10 cellular contexts compared by ENCODE assay signal in genomic region chr5:270340-270739, GRCh38. TPM values are rescaled to one million over a fixed set of nuclear protein-coding genes. Genes with fewer than 3 reads are reported as not detected.
DNase-seq lines count a peak whose midpoint lies in the region; ATAC-seq and TF ChIP-seq lines count a peak whose summit lies in the region.
"Had no signal": no experiment of that assay in that cellular context is flagged by ENCODE, and none has a peak within 500 bp of the region (broad histone marks: within the 10 kb centered on the region; RNA-seq: fewer than 3 reads in every experiment).

No MANE protein-coding gene starts in this region.

- H3K27me3 ChIP-seq in CD4-positive, alpha-beta T cell (ENCODE audit: control insufficient read depth, insufficient read depth, low read length): no peaks in the 10 kb centered on the region
- H3K27me3 ChIP-seq in Karpas-422 (ENCODE audit: low read length): no peaks in the 10 kb centered on the region
- H3K27me3 ChIP-seq: tibial nerve had no signal

- no peaks in the 10 kb centered on the region for H3K27me3 Mint-ChIP-seq in CD4-positive, alpha-beta T cell
- H3K27me3 Mint-ChIP-seq in central memory CD8-positive, alpha-beta T cell: no peaks in the 10 kb centered on the region
- H3K27me3 Mint-ChIP-seq in neural crest cell (ENCODE audit: low read depth): no peaks in the 10 kb centered on the region

- no peak for ATAC-seq in CD4-positive, alpha-beta T cell (ENCODE audit: poor library complexity)
- no peak for ATAC-seq in central memory CD8-positive, alpha-beta T cell (replicated peaks; ENCODE audit: extremely low read depth, poor library complexity, severe bottlenecking)
- ATAC-seq in HG03045 (IDR thresholded peaks at IDR 0.05; ENCODE audit: unreplicated experiment) (no peak), HG02970 (IDR thresholded peaks at IDR 0.05; ENCODE audit: low FRiP score, unreplicated experiment) (no peak), HG02588 (IDR thresholded peaks at IDR 0.05; ENCODE audit: unreplicated experiment) (no peak)

- H3K9me3 ChIP-seq in CD4-positive, alpha-beta T cell (ENCODE audit: control insufficient read depth, low read length): no peaks in the 10 kb centered on the region
- H3K9me3 ChIP-seq in Karpas-422 (ENCODE audit: low read length): no peaks in the 10 kb centered on the region
- H3K9me3 ChIP-seq: tibial nerve had no signal

- H3K4me1 ChIP-seq in Karpas-422 (ENCODE audit: low read length): peaks cover 25% of the 10 kb centered on the region

- H3K4me1 Mint-ChIP-seq in CD4-positive, alpha-beta T cell (ENCODE audit: low read depth): peaks cover 37% of the 10 kb centered on the region
- H3K4me1 Mint-ChIP-seq in central memory CD8-positive, alpha-beta T cell: peaks cover 27% of the 10 kb centered on the region
- peaks cover 31% of the 10 kb centered on the region for H3K4me1 Mint-ChIP-seq in neural crest cell

- no peak for DNase-seq in CD4-positive, alpha-beta T cell
- DNase-seq in Karpas-422 (no peak), neural crest cell (ENCODE audit: low read depth, low spot score) (no peak)
- DNase-seq in central memory CD8-positive, alpha-beta T cell (ENCODE audit: low spot score in 2 of 2): no peak
- DNase-seq in stimulated activated naive CD4-positive, alpha-beta T cell treated with Interleukin-2 at 50 U/mL for 16 hours (lab: John Stamatoyannopoulos, UW): no peak
- DNase-seq: hypothalamus had no signal

- H3K4me2 ChIP-seq in Karpas-422 (ENCODE audit: low read depth, low read length, poor library complexity, severe bottlenecking): peak overlapping the region; percentile 74

- peak overlapping the region; percentile 82 for H3K4me3 Mint-ChIP-seq in CD4-positive, alpha-beta T cell
- H3K4me3 Mint-ChIP-seq in central memory CD8-positive, alpha-beta T cell: peak overlapping the region; percentile 94
- H3K4me3 Mint-ChIP-seq in neural crest cell: peak overlapping the region; percentile 91

- no peaks in the 10 kb centered on the region for H3K9me3 Mint-ChIP-seq in CD4-positive, alpha-beta T cell
- no peaks in the 10 kb centered on the region for H3K9me3 Mint-ChIP-seq in central memory CD8-positive, alpha-beta T cell
- H3K9me3 Mint-ChIP-seq in neural crest cell: no peaks in the 10 kb centered on the region

- peak overlapping the region; percentile 87; the same call in 1 of the 2 replicates for H3K4me3 ChIP-seq in Karpas-422 (ENCODE audit: low read length)

- intact Hi-C loops in CD4-positive, alpha-beta T cell (cut with DNase I, micrococcal nuclease): loop anchor here in 1 of 2 experiments (5.0 kb wide), 2 partner anchors 172 to 202 kb away; partner anchors contain the start of gene EXOC3

- H3K36me3 ChIP-seq in Karpas-422 (ENCODE audit: insufficient read depth, low read length): peaks cover 17% of the 10 kb centered on the region

- H2AFZ ChIP-seq in Karpas-422 (ENCODE audit: low read length): no peak overlapping the region

- peak overlapping the region; percentile 70 for H3K9ac ChIP-seq in Karpas-422 (ENCODE audit: low read length)

- peaks cover 51% of the 10 kb centered on the region for H3K36me3 Mint-ChIP-seq in CD4-positive, alpha-beta T cell (ENCODE audit: low read depth)
- H3K36me3 Mint-ChIP-seq in central memory CD8-positive, alpha-beta T cell (ENCODE audit: insufficient read depth): peaks cover 29% of the 10 kb centered on the region
- no peaks in the 10 kb centered on the region for H3K36me3 Mint-ChIP-seq in neural crest cell (ENCODE audit: low read depth)

- H4K20me1 ChIP-seq in Karpas-422 (ENCODE audit: insufficient read depth, low read depth, low read length): no peaks in the 10 kb centered on the region

- peaks cover 33% of the 10 kb centered on the region for H3K79me2 ChIP-seq in Karpas-422 (ENCODE audit: low read length)

- CTCF ChIA-PET in CD4-positive, alpha-beta T cell (lab: Charles Lee): interaction anchor here (1.6 kb wide), 1 partner anchor 52 kb away, joined by 6 read pairs; the partner anchor contains the start of genes CCDC127 and SDHA

- H3K27ac Mint-ChIP-seq in CD4-positive, alpha-beta T cell: peak overlapping the region; percentile 87
- peak overlapping the region; percentile 78 for H3K27ac Mint-ChIP-seq in central memory CD8-positive, alpha-beta T cell (ENCODE audit: low read depth)
- no peak overlapping the region for H3K27ac Mint-ChIP-seq in neural crest cell (ENCODE audit: unreplicated experiment)

- H3K9me2 ChIP-seq in Karpas-422 (replicated peaks; ENCODE audit: insufficient read depth, low read length): no peaks in the 10 kb centered on the region

- H3K27ac ChIP-seq in CD4-positive, alpha-beta T cell (ENCODE audit: low read depth, low read length): no peak overlapping the region
- 0 out of 2 replicates have a peak overlapping the region, but pooled peaks have one; percentile 56 for H3K27ac ChIP-seq in Karpas-422 (ENCODE audit: low read length)

- TF ChIP-seq CTCF in CD4-positive, alpha-beta T cell (IDR thresholded peaks at IDR 0.05): no peak
- no peak for TF ChIP-seq CTCF in neural crest cell (conservative IDR thresholded peaks at IDR 0.05)

- POLR2A ChIA-PET in CD4-positive, alpha-beta T cell (lab: Charles Lee): interaction anchor here (1.4 to 2.1 kb wide), 3 partner anchors 51 to 173 kb away, joined by 3 to 49 read pairs (median 7); partner anchors contain the start of genes CCDC127, EXOC3 and SDHA

RNA-seq across cellular contexts. Expression of gene PDCD6, which starts 1.1 kb away (rescaled TPM):
- 10 to 100 TPM; 36.9 to 38.1 TPM for total RNA-seq in CD4-positive, alpha-beta T cell
- 103 and 133 TPM in 2 replicates for total RNA-seq in Karpas-422 (2014; rRNA removed; shearing (Covaris generic); ENCODE audit: low replicate concordance)
- 76.8 and 81.6 TPM in 2 replicates for total RNA-seq in neural crest cell

RNA-seq across cellular contexts. Expression of gene AHRR, which starts 51.2 kb away (rescaled TPM):
- under 1 TPM; 0.45 to 0.63 TPM for total RNA-seq in CD4-positive, alpha-beta T cell
- 2.5 and 2.6 TPM in 2 replicates for total RNA-seq in Karpas-422 (2014; rRNA removed; shearing (Covaris generic); ENCODE audit: low replicate concordance)
- 1.0 and 1.3 TPM in 2 replicates for total RNA-seq in neural crest cell

RNA-seq across cellular contexts. Expression of gene SDHA, which starts 52.2 kb away (rescaled TPM):
- 100 to 1,000 TPM; 244 to 245 TPM for total RNA-seq in CD4-positive, alpha-beta T cell
- 54.0 and 62.3 TPM in 2 replicates for total RNA-seq in Karpas-422 (2014; rRNA removed; shearing (Covaris generic); ENCODE audit: low replicate concordance)
- 106 and 108 TPM in 2 replicates for total RNA-seq in neural crest cell

RNA-seq across cellular contexts. Expression of gene CCDC127, which starts 52.4 kb away (rescaled TPM):
- total RNA-seq in CD4-positive, alpha-beta T cell: 1 to 10 TPM; 1.9 to 2.8 TPM
- total RNA-seq in Karpas-422 (2014; rRNA removed; shearing (Covaris generic); ENCODE audit: low replicate concordance): 2.6 and 4.7 TPM in 2 replicates
- total RNA-seq in neural crest cell: 11.3 and 11.9 TPM in 2 replicates
